ENCODE assay signal across 19 cellular contexts in genomic region chr1:31266547-31266946, GRCh38.
"Had no signal": no experiment of that assay in that cellular context is flagged by ENCODE, and none has a peak within 500 bp of the region (broad histone marks: within the 10 kb centered on the region; RNA-seq: fewer than 3 reads in every experiment).

No MANE protein-coding gene starts in this region.

- H3K4me1 ChIP-seq: spleen, testis had no signal

- H3K36me3 ChIP-seq: ovary had no signal

- ATAC-seq: mucosa of descending colon; sciatic nerve; stimulated activated memory B cell treated with anti-CD40 and anti-IgM and Interleukin-4, amounts not matched to agents 10 μg/mL and 1 μg/mL and 100 μg/mL, for 72 hours had no signal

- H3K9me3 ChIP-seq: adrenal gland, mucosa of descending colon, ovary, spleen, testis, upper lobe of left lung had no signal

- DNase-seq: activated CD4-positive, alpha-beta T cell treated with anti-CD3 and anti-CD28 coated beads for 1 hour; activated gamma-delta T cell; adrenal gland; dorsolateral prefrontal cortex; foreskin melanocyte; glutamatergic neuron; mesenchymal stem cell; mucosa of descending colon; naive B cell; ovary; spleen; stimulated activated CD4-positive, alpha-beta T cell treated with anti-CD3 and anti-CD28 coated beads, Interleukin-4, amount 100 ng/mL, for 4 hours; T-helper 2 cell; testis; upper lobe of left lung had no signal

- H3K27ac ChIP-seq: adrenal gland, cardiac muscle cell, epithelial cell of prostate, ovary, spleen, testis, upper lobe of left lung had no signal

- H3K27me3 ChIP-seq: adrenal gland, cardiac muscle cell, dorsolateral prefrontal cortex, ovary, spleen, testis, upper lobe of left lung had no signal

- H3K4me3 ChIP-seq: adrenal gland, cardiac muscle cell, dorsolateral prefrontal cortex, mucosa of descending colon, ovary, spleen, testis, upper lobe of left lung had no signal
